ENCODE assay signal across 8 cellular contexts in genomic region chr5:138789771-138790242, GRCh38. TPM values are rescaled to one million over a fixed set of nuclear protein-coding genes. Genes with fewer than 3 reads are reported as not detected.
DNase-seq lines count a peak whose midpoint lies in the region; ATAC-seq, FAIRE-seq and TF ChIP-seq lines count a peak whose summit lies in the region.

No MANE protein-coding gene starts in this region.

- H3K4me1 ChIP-seq in GM12878 (ENCODE audit: control insufficient read depth, insufficient read depth, low read length) = peaks cover 12% of the 10 kb centered on the region
- H3K4me1 ChIP-seq in HepG2 (ENCODE audit: insufficient read depth, low read length) = no peaks in the 10 kb centered on the region

- no peak overlapping the region for H3K4me2 ChIP-seq in GM12878 (ENCODE audit: control insufficient read depth, insufficient read depth)
- no peak overlapping the region for H3K4me2 ChIP-seq in HepG2 (ENCODE audit: low read depth, low read length)

- H3K27me3 ChIP-seq in GM12878 (replicated peaks in 1 of 2; ENCODE audit: control insufficient read depth in 2 of 2, insufficient read depth in 2 of 2, low read length in 1 of 2) (no peaks in the 10 kb centered on the region), HepG2 (ENCODE audit: control insufficient read depth in 1 of 2, insufficient read depth in 2 of 2, low read length in 2 of 2) (no peaks in the 10 kb centered on the region)

- no peaks in the 10 kb centered on the region for H4K20me1 ChIP-seq in GM12878 (ENCODE audit: control insufficient read depth, insufficient read depth)
- peaks cover 6% of the 10 kb centered on the region for H4K20me1 ChIP-seq in HepG2 (ENCODE audit: insufficient read depth, low read length)

- H3K9ac ChIP-seq in GM12878 (ENCODE audit: control insufficient read depth, insufficient read depth, low read length) (no peak overlapping the region), HepG2 (ENCODE audit: insufficient read depth, low read depth, low read length) (no peak overlapping the region)

- peaks cover 16% of the 10 kb centered on the region for H3K36me3 Mint-ChIP-seq in stimulated activated naive CD8-positive, alpha-beta T cell treated with anti-CD3 and anti-CD28 coated beads, Interleukin-15, Interleukin-2, amounts not matched to agents 100 ng/mL and 50 ng/mL, for 24 hours (ENCODE audit: low read depth)

- H3K4me3 ChIP-seq in GM12878 = no peak overlapping the region
- H3K4me3 ChIP-seq in HepG2 (replicated peaks in 1 of 3; ENCODE audit: insufficient read depth in 1 of 3, low read depth in 2 of 3, low read length in 3 of 3) = no peak overlapping the region

- SMC1A ChIA-PET in GM12878 (lab: Charles Lee; ENCODE audit: uncharacterized antibody, unreplicated experiment) = interaction anchor here (0.7 to 2.5 kb wide), 26 partner anchors 8 to 478 kb away, joined by 3 to 12 read pairs (median 3); partner anchors contain the start of gene HSPA9

- no TSS peak for BruUV-seq in GM12878 (replicated peaks; lab: Mats Ljungman, UMichigan)
- BruUV-seq in HepG2 (replicated peaks; lab: Mats Ljungman, UMichigan) = no TSS peak

- no peaks in the 10 kb centered on the region; the same call in 1 of the 2 replicates for H3K79me2 ChIP-seq in GM12878 (ENCODE audit: control insufficient read depth, insufficient read depth, low read length)
- H3K79me2 ChIP-seq in HepG2 (ENCODE audit: insufficient read depth, low read length) = peaks cover 52% of the 10 kb centered on the region

- no peaks in the 10 kb centered on the region; a peak in 2 of 4 replicates for H3K36me3 ChIP-seq in GM12878 (ENCODE audit: control insufficient read depth in 2 of 2, insufficient read depth in 2 of 2, low read length in 1 of 2)
- peaks cover 9 to 24% of the 10 kb centered on the region in 2 experiments for H3K36me3 ChIP-seq in HepG2 (replicated peaks in 1 of 2; ENCODE audit: control insufficient read depth in 1 of 2, insufficient read depth in 2 of 2, low read length in 2 of 2)

- TF ChIP-seq CTCF in GM12878 (IDR thresholded peaks at IDR 0.05 in 2 of 3, conservative IDR thresholded peaks at IDR 0.05 in 1 of 3; ENCODE audit: control insufficient read depth in 2 of 3, extremely low read depth in 1 of 3, insufficient read depth in 1 of 3, low read depth in 3 of 3, low read length in 3 of 3) (peak; percentile 56 to 73 (median 62)), HepG2 (CRISPR knock-in tag; IDR thresholded peaks at IDR 0.05) (peak; percentile 57)

- peak overlapping the region; percentile 4 for H3K4me3 Mint-ChIP-seq in stimulated activated naive CD8-positive, alpha-beta T cell treated with anti-CD3 and anti-CD28 coated beads, Interleukin-15, Interleukin-2, amounts not matched to agents 100 ng/mL and 50 ng/mL, for 24 hours

- peak; percentile 31; the same call in 1 of the 2 replicates for TF ChIP-seq RAD21 in GM12878 (IDR thresholded peaks at IDR 0.05; ENCODE audit: insufficient read depth, low read depth, low read length)
- TF ChIP-seq RAD21 in HepG2 (CRISPR knock-in tag; IDR thresholded peaks at IDR 0.05) = no peak

- DNase-seq in stimulated activated naive CD8-positive, alpha-beta T cell treated with anti-CD3 and anti-CD28 coated beads, Interleukin-15, Interleukin-2, amounts not matched to agents 100 U/mL and 50 U/mL, for 24 hours = no peak
- DNase-seq in NCI-H1105 (lab: John Stamatoyannopoulos, UW) (peak; percentile 3), GM12878 (ENCODE audit: low read depth, low spot score) (no peak), HepG2 (ENCODE audit: low spot score) (peak; percentile 52), posterior cingulate gyrus (no peak), NCI-H128 (lab: John Stamatoyannopoulos, UW; ENCODE audit: unreplicated experiment) (no peak), caudate nucleus (lab: John Stamatoyannopoulos, UW) (no peak)

- H3K9me3 ChIP-seq in GM12878 (replicated peaks; ENCODE audit: control insufficient read depth, insufficient read depth, low read length) = no peaks in the 10 kb centered on the region
- no peaks in the 10 kb centered on the region for H3K9me3 ChIP-seq in HepG2 (ENCODE audit: low read length)

- no peak for ATAC-seq in stimulated activated naive CD8-positive, alpha-beta T cell treated with anti-CD3 and anti-CD28 coated beads, Interleukin-15, Interleukin-2, amounts not matched to agents 100 U/mL and 50 U/mL, for 24 hours
- peak; percentile 95 for ATAC-seq in GM12878
- ATAC-seq in HepG2 = peak; percentile 84

- no peak overlapping the region for H2AFZ ChIP-seq in GM12878 (ENCODE audit: control insufficient read depth, low read depth, low read length)
- no peak overlapping the region for H2AFZ ChIP-seq in HepG2 (ENCODE audit: low read length)

- H3K27ac Mint-ChIP-seq in stimulated activated naive CD8-positive, alpha-beta T cell treated with anti-CD3 and anti-CD28 coated beads, Interleukin-15, Interleukin-2, amounts not matched to agents 100 ng/mL and 50 ng/mL, for 24 hours = peak overlapping the region; percentile 79

- TF ChIP-seq EP300 in GM12878 (IDR thresholded peaks at IDR 0.05; ENCODE audit: borderline replicate concordance in 1 of 2, control insufficient read depth in 1 of 2, low read depth in 2 of 2, low read length in 2 of 2) (no peak), HepG2 (IDR thresholded peaks at IDR 0.05; ENCODE audit: low read depth in 2 of 2, low read length in 2 of 2) (no peak), HepG2 (CRISPR knock-in tag; IDR thresholded peaks at IDR 0.05; ENCODE audit: borderline replicate concordance) (no peak)

- TF ChIP-seq POLR2A in GM12878 (IDR thresholded peaks at IDR 0.05; ENCODE audit: low read depth, low read length) (no peak), HepG2 (IDR thresholded peaks at IDR 0.05; ENCODE audit: insufficient read depth in 1 of 2, low read depth in 2 of 2, low read length in 2 of 2) (no peak)

- intact Hi-C loops in GM12878 (cut with micrococcal nuclease; ENCODE audit: unreplicated experiment) (no loop called here), HepG2 (cut with micrococcal nuclease; ENCODE audit: unreplicated experiment) (no loop called here), posterior cingulate gyrus (cut with DNase I) (no loop called here)

- H3K9me3 Mint-ChIP-seq in stimulated activated naive CD8-positive, alpha-beta T cell treated with anti-CD3 and anti-CD28 coated beads, Interleukin-15, Interleukin-2, amounts not matched to agents 100 ng/mL and 50 ng/mL, for 24 hours = no peaks in the 10 kb centered on the region

- RAD21 ChIA-PET in GM12878 (lab: Charles Lee; ENCODE audit: unreplicated experiment) = interaction anchor here (0.9 to 1.4 kb wide), 5 partner anchors 8 to 552 kb away, joined by 3 to 5 read pairs (median 3); partner anchors contain the start of gene PAIP2

- FAIRE-seq in GM12878 (lab: Jason Lieb, UNC) (peak; percentile 86), HepG2 (lab: Jason Lieb, UNC) (no peak)

- in situ Hi-C loops in GM12878 (cut with MboI) (no loop called here), HepG2 (cut with HindIII; ENCODE audit: extremely low pct_ligation_motif_present, low pct_unique_long_range_greater_than_20kb) (no loop called here)

- POLR2A ChIA-PET in GM12878 (lab: Charles Lee) = interaction anchor here (1.2 kb wide), 1 partner anchor 214 kb away, joined by 3 read pairs; the partner anchor contains the start of gene HSPA9
- POLR2A ChIA-PET in HepG2 (lab: Yijun Ruan, JAX) = interaction anchor here (1.3 kb wide), 1 partner anchor 11 kb away, joined by 3 read pairs; no protein-coding TSS in a partner anchor

- CTCF ChIA-PET in GM12878 (lab: Yijun Ruan, JAX) (interaction anchor here (0.6 to 6.8 kb wide), 52 partner anchors 8 to 472 kb away, joined by 3 to 74 read pairs (median 4); partner anchors contain the start of genes CTNNA1, HSPA9 and LRRTM2), HepG2 (lab: Yijun Ruan, JAX; ENCODE audit: low intra/inter-chr PET ratio, low total read pairs) (interaction anchor here (0.7 to 0.8 kb wide), 2 partner anchors 37 to 148 kb away, joined by 3 to 4 read pairs; partner anchors contain the start of gene CTNNA1)

- no peak overlapping the region for H3K27ac ChIP-seq in GM12878 (ENCODE audit: control insufficient read depth, insufficient read depth)
- no peak overlapping the region for H3K27ac ChIP-seq in HepG2 (ENCODE audit: extremely low read length, insufficient read depth, low read length)
- H3K27ac ChIP-seq in caudate nucleus (ENCODE audit: low read depth, low read length) = no peak overlapping the region

- H3K4me1 Mint-ChIP-seq in stimulated activated naive CD8-positive, alpha-beta T cell treated with anti-CD3 and anti-CD28 coated beads, Interleukin-15, Interleukin-2, amounts not matched to agents 100 ng/mL and 50 ng/mL, for 24 hours (ENCODE audit: low read depth) = peaks cover 39% of the 10 kb centered on the region

- H3K27me3 Mint-ChIP-seq in stimulated activated naive CD8-positive, alpha-beta T cell treated with anti-CD3 and anti-CD28 coated beads, Interleukin-15, Interleukin-2, amounts not matched to agents 100 ng/mL and 50 ng/mL, for 24 hours = peaks cover 57% of the 10 kb centered on the region

RNA-seq across cellular contexts. Expression of gene CTNNA1, which starts 36.6 kb away (rescaled TPM):
- total RNA-seq in GM12878 (2013; cell fraction: nucleolus; rRNA removed) = 151 and 155 TPM in 2 replicates
- 91.5 and 101 TPM in 2 replicates for total RNA-seq in GM12878 (2014; rRNA removed)
- 84.9 and 85.4 TPM in 2 replicates for total RNA-seq in GM12878 (2014; rRNA removed; fragmentation: Illumina TruSeq; extraction: Trizol)
- total RNA-seq in GM12878 (2021) = 104 and 109 TPM in 2 replicates
- 35.5 TPM for polyA plus RNA-seq in GM12878 (2011; ENCODE audit: low read depth)
- polyA plus RNA-seq in GM12878 (2011; rRNA removed) = 24.5 and 32.6 TPM in 2 replicates
- polyA plus RNA-seq in GM12878 (2011; cell fraction: cytosol; rRNA removed) = 50.4 and 52.3 TPM in 2 replicates
- 46.6 and 67.1 TPM in 2 replicates for polyA plus RNA-seq in GM12878 (2011; cell fraction: nucleus; rRNA removed)
- 53.1 and 54.1 TPM in 2 replicates for polyA plus RNA-seq in GM12878 (2012)
- 85.3 and 88.3 TPM in 2 replicates for polyA plus RNA-seq in GM12878 (2014; fragmentation: Illumina TruSeq; extraction: Trizol)
- 10 to 100 TPM; 48.7 to 53.3 TPM for polyA plus RNA-seq in GM12878 (2014; fragmentation: Nextera tagmentation; extraction: Ambion mirVana)
- polyA plus RNA-seq in GM12878 (2014; rRNA removed) = 62.1 and 65.5 TPM in 2 replicates
- 10 to 100 TPM; 47.5 to 47.8 TPM for polyA plus RNA-seq in GM12878 (2016; fragmentation: Nextera tagmentation; extraction: Ambion mirVana)
- polyA minus RNA-seq in GM12878 (2011; rRNA and poly(A)+ RNA removed) = 41.9 and 53.4 TPM in 2 replicates
- polyA minus RNA-seq in GM12878 (2011; cell fraction: cytosol; rRNA and poly(A)+ RNA removed) = 46.5 and 59.8 TPM in 2 replicates
- 19.9 and 35.6 TPM in 2 replicates for polyA minus RNA-seq in GM12878 (2011; cell fraction: nucleus; rRNA and poly(A)+ RNA removed)
- 162 and 212 TPM in 2 replicates for total RNA-seq in HepG2 (2016; rRNA removed; fragmentation: Illumina TruSeq; extraction: Trizol)
- total RNA-seq in HepG2 (2016; cell fraction: cytosol; rRNA removed; fragmentation: Illumina TruSeq; extraction: Trizol; ENCODE audit: low read depth) = 34.3 and 40.0 TPM in 2 replicates
- total RNA-seq in HepG2 (2016; cell fraction: insoluble cytoplasmic fraction; rRNA removed; fragmentation: Illumina TruSeq; extraction: Trizol) = 166 and 189 TPM in 2 replicates
- 32.3 and 34.9 TPM in 2 replicates for total RNA-seq in HepG2 (2016; cell fraction: membrane; rRNA removed; fragmentation: Illumina TruSeq; extraction: Trizol)
- total RNA-seq in HepG2 (2016; cell fraction: nucleus; rRNA removed; fragmentation: Illumina TruSeq; extraction: Trizol) = 120 and 139 TPM in 2 replicates
- polyA plus RNA-seq in HepG2 (2011; rRNA removed) = 66.8 and 72.4 TPM in 2 replicates
- 78.6 and 78.9 TPM in 2 replicates for polyA plus RNA-seq in HepG2 (2011; cell fraction: cytosol; rRNA removed)
- polyA plus RNA-seq in HepG2 (2011; cell fraction: nucleus; rRNA removed) = 101 and 107 TPM in 2 replicates
- 129 and 131 TPM in 2 replicates for polyA plus RNA-seq in HepG2 (2012)
- 5.9 and 7.5 TPM in 2 replicates for polyA plus RNA-seq in HepG2 (2016; cell fraction: cytosol; fragmentation: Illumina TruSeq; extraction: Trizol; ENCODE audit: low read depth)
- polyA plus RNA-seq in HepG2 (2016; cell fraction: insoluble cytoplasmic fraction; fragmentation: Illumina TruSeq; extraction: Trizol; ENCODE audit: low read depth) = 153 and 162 TPM in 2 replicates
- 14.8 and 19.2 TPM in 2 replicates for polyA plus RNA-seq in HepG2 (2016; cell fraction: membrane; fragmentation: Illumina TruSeq; extraction: Trizol; ENCODE audit: low read depth)
- polyA plus RNA-seq in HepG2 (2016; cell fraction: nucleus; fragmentation: Illumina TruSeq; extraction: Trizol; ENCODE audit: insufficient read depth, low read depth) = 115 and 117 TPM in 2 replicates
- polyA minus RNA-seq in HepG2 (2011; rRNA and poly(A)+ RNA removed; ENCODE audit: low replicate concordance) = 101 and 109 TPM in 2 replicates
- polyA minus RNA-seq in HepG2 (2011; cell fraction: cytosol; rRNA and poly(A)+ RNA removed) = 115 and 142 TPM in 2 replicates
- 116 and 117 TPM in 2 replicates for polyA minus RNA-seq in HepG2 (2011; cell fraction: nucleus; rRNA and poly(A)+ RNA removed)

Comparison
In these comparisons a context has a peak if more than half of its experiments do, and no peak if none do; other contexts are left out.
1. DNase-seq: peak in NCI-H1105 (single experiment) and HepG2 (single experiment); none in stimulated activated naive CD8-positive, alpha-beta T cell treated with anti-CD3 and anti-CD28 coated beads, Interleukin-15, Interleukin-2, amounts not matched to agents 100 U/mL and 50 U/mL, for 24 hours (single experiment), GM12878 (single experiment), posterior cingulate gyrus (0 of 10), NCI-H128 (single experiment) and caudate nucleus (0 of 61).